ENCODE assay signal across 14 cellular contexts in the genomic region with DNA sequence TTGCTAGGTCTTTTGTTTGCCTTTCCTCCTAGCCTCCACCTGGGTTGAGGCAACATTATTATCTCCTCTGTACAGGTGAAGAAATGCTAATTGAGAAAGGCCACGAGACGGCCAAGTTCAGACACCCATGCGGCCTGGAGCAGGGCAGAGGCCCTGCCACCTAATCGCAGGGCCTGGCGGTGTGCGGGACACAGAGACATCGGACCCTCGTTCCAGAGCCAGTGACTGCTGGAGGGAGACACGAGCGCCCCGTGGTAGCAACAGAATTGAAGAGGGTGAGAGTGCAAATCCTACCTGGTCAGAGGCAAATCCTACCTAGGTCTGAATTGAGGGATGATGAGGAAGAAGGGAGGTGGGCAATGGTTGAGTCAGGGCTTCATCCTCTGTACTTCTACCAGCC.
A peak's percentile ranks its signal among the peaks of the same experiment; 100 is the strongest.
DNase-seq lines count a peak whose midpoint lies in the region; ATAC-seq and TF ChIP-seq lines count a peak whose summit lies in the region.
"Had no signal": no experiment of that assay in that cellular context is flagged by ENCODE, and none has a peak within 500 bp of the region (broad histone marks: within the 10 kb centered on the region; RNA-seq: fewer than 3 reads in every experiment).

No MANE protein-coding gene starts in this region.

- H3K9me3 ChIP-seq in colonic mucosa (no peaks in the 10 kb centered on the region), mucosa of stomach (ENCODE audit: control insufficient read depth, low read length) (no peaks in the 10 kb centered on the region), tibial artery (no peaks in the 10 kb centered on the region)

- H3K36me3 ChIP-seq in colonic mucosa: no peaks in the 10 kb centered on the region
- H3K36me3 ChIP-seq in mucosa of stomach (ENCODE audit: control insufficient read depth, insufficient read depth, low read length): no peaks in the 10 kb centered on the region
- H3K36me3 ChIP-seq in tibial artery: no peaks in the 10 kb centered on the region

- H3K9ac ChIP-seq in colonic mucosa (ENCODE audit: low read depth in 2 of 2, low read length in 2 of 2) (no peak overlapping the region), mucosa of stomach (ENCODE audit: low read length) (peak overlapping the region; percentile 1)

- no peak overlapping the region for H3K4me3 ChIP-seq in colonic mucosa
- no peak overlapping the region for H3K4me3 ChIP-seq in mucosa of stomach (ENCODE audit: low read length)
- no peak overlapping the region for H3K4me3 ChIP-seq in tibial artery

- H3K4me1 ChIP-seq in colonic mucosa (no peaks in the 10 kb centered on the region), mucosa of stomach (ENCODE audit: control insufficient read depth, insufficient read depth, low read length) (peaks cover 58% of the 10 kb centered on the region), tibial artery (peaks cover 0 to 59% (median 25%) of the 10 kb centered on the region in 4 donors)

- no peaks in the 10 kb centered on the region for H3K9me3 Mint-ChIP-seq in activated naive CD4-positive, alpha-beta T cell treated with anti-CD3 and anti-CD28 coated beads, Interleukin-2, amount 10 ng/mL, durations not matched to agents 7 days and 5 days
- H3K9me3 Mint-ChIP-seq: type B pancreatic cell had no signal

- TF ChIP-seq POLR2A in erythroblast (IDR thresholded peaks at IDR 0.05; ENCODE audit: low read length): no peak

- H3K27me3 Mint-ChIP-seq in activated naive CD4-positive, alpha-beta T cell treated with anti-CD3 and anti-CD28 coated beads, Interleukin-2, amount 10 ng/mL, durations not matched to agents 7 days and 5 days: peaks cover 60% of the 10 kb centered on the region
- H3K27me3 Mint-ChIP-seq: activated CD4-positive, alpha-beta T cell treated with anti-CD3 and anti-CD28 coated beads for 36 hours; type B pancreatic cell had no signal

- H3K36me3 Mint-ChIP-seq in activated naive CD4-positive, alpha-beta T cell treated with anti-CD3 and anti-CD28 coated beads, Interleukin-2, amount 10 ng/mL, durations not matched to agents 7 days and 5 days: no peaks in the 10 kb centered on the region
- H3K36me3 Mint-ChIP-seq: type B pancreatic cell had no signal

- no peak overlapping the region for H3K4me3 Mint-ChIP-seq in activated naive CD4-positive, alpha-beta T cell treated with anti-CD3 and anti-CD28 coated beads, Interleukin-2, amount 10 ng/mL, durations not matched to agents 7 days and 5 days
- H3K4me3 Mint-ChIP-seq: activated CD4-positive, alpha-beta T cell treated with anti-CD3 and anti-CD28 coated beads for 36 hours; type B pancreatic cell had no signal

- no peak for TF ChIP-seq CTCF in colonic mucosa (IDR thresholded peaks at IDR 0.05)
- TF ChIP-seq CTCF in tibial artery (IDR thresholded peaks at IDR 0.05): no peak

- CTCF ChIA-PET in activated naive CD4-positive, alpha-beta T cell treated with anti-CD3 and anti-CD28 coated beads, Interleukin-2, amount 10 ng/mL, durations not matched to agents 7 days and 5 days (lab: Charles Lee): no interaction called here

- ATAC-seq in HG02798 (IDR thresholded peaks at IDR 0.05; ENCODE audit: poor library complexity, unreplicated experiment): no peak
- ATAC-seq: activated CD4-positive, alpha-beta T cell treated with anti-CD3 and anti-CD28 coated beads for 36 hours; HCT116 had no signal

- H3K27me3 ChIP-seq in colonic mucosa (no peaks in the 10 kb centered on the region), mucosa of stomach (ENCODE audit: control insufficient read depth, insufficient read depth, low read length) (no peaks in the 10 kb centered on the region), tibial artery (no peaks in the 10 kb centered on the region)

- H3K27ac ChIP-seq in colonic mucosa (no peak overlapping the region), tibial artery (peak overlapping the region; percentile 90 to 92)

- DNase-seq in activated naive CD4-positive, alpha-beta T cell treated with anti-CD3 and anti-CD28 coated beads, Interleukin-2, amount 10 ng/mL, durations not matched to agents 7 days and 5 days: no peak
- no peak for DNase-seq in activated naive CD4-positive, alpha-beta T cell treated with Interleukin-2 at 50 U/mL for 16 hours
- DNase-seq in colonic mucosa: peak; percentile 14
- DNase-seq in tibial artery: no peak
- no peak for DNase-seq in SIG-M5 treated with dmso at 0.1 percent for 504 hours (lab: John Stamatoyannopoulos, UW; ENCODE audit: unreplicated experiment)
- no peak for DNase-seq in erythroblast (lab: John Stamatoyannopoulos, UW)
- DNase-seq: activated CD4-positive, alpha-beta T cell treated with anti-CD3 and anti-CD28 coated beads for 36 hours; activated naive CD4-positive, alpha-beta T cell; DMS153; NCI-H1694 had no signal

- peak overlapping the region; percentile 34 for H3K27ac Mint-ChIP-seq in activated naive CD4-positive, alpha-beta T cell treated with anti-CD3 and anti-CD28 coated beads, Interleukin-2, amount 10 ng/mL, durations not matched to agents 7 days and 5 days
- H3K27ac Mint-ChIP-seq: activated CD4-positive, alpha-beta T cell treated with anti-CD3 and anti-CD28 coated beads for 36 hours; type B pancreatic cell had no signal

- peaks cover 44% of the 10 kb centered on the region for H3K4me1 Mint-ChIP-seq in activated naive CD4-positive, alpha-beta T cell treated with anti-CD3 and anti-CD28 coated beads, Interleukin-2, amount 10 ng/mL, durations not matched to agents 7 days and 5 days

- intact Hi-C loops in colonic mucosa (cut with DNase I) (no loop called here), tibial artery (cut with DNase I; ENCODE audit: low total_unique reads) (no loop called here)
